26 cellular contexts compared by ENCODE assay signal in genomic region chr22:19980766-19981165, GRCh38.
"Had no signal": no experiment of that assay in that cellular context is flagged by ENCODE, and none has a peak within 500 bp of the region (broad histone marks: within the 10 kb centered on the region; RNA-seq: fewer than 3 reads in every experiment).

No MANE protein-coding gene starts in this region.

- H3K4me3 Mint-ChIP-seq: activated CD8-positive, alpha-beta T cell treated with anti-CD3 and anti-CD28 coated beads for 36 hours; activated naive CD8-positive, alpha-beta T cell treated with anti-CD3 and anti-CD28 coated beads, Interleukin-2, amount 10 ng/mL, durations not matched to agents 7 days and 5 days; T-helper 1 cell treated with Interleukin-12 subunit alpha and Interleukin-12 subunit beta and Interleukin-4 antibody, amounts not matched to agents 30 μg/mL and 1 μg/mL, for 36 hours had no signal

- H3K9ac ChIP-seq: KMS-11 had no signal

- H3K36me3 Mint-ChIP-seq: activated naive CD8-positive, alpha-beta T cell treated with anti-CD3 and anti-CD28 coated beads, Interleukin-2, amount 10 ng/mL, durations not matched to agents 7 days and 5 days had no signal

- H3K4me1 Mint-ChIP-seq: activated naive CD8-positive, alpha-beta T cell treated with anti-CD3 and anti-CD28 coated beads, Interleukin-2, amount 10 ng/mL, durations not matched to agents 7 days and 5 days had no signal

- H3K9me3 ChIP-seq: adrenal gland, Peyer's patch had no signal

- H3K27me3 Mint-ChIP-seq: activated CD8-positive, alpha-beta T cell treated with anti-CD3 and anti-CD28 coated beads for 36 hours; activated naive CD8-positive, alpha-beta T cell treated with anti-CD3 and anti-CD28 coated beads, Interleukin-2, amount 10 ng/mL, durations not matched to agents 7 days and 5 days had no signal

- H3K27ac Mint-ChIP-seq: activated CD8-positive, alpha-beta T cell treated with anti-CD3 and anti-CD28 coated beads for 36 hours; activated naive CD8-positive, alpha-beta T cell treated with anti-CD3 and anti-CD28 coated beads, Interleukin-2, amount 10 ng/mL, durations not matched to agents 7 days and 5 days; T-helper 1 cell treated with Interleukin-12 subunit alpha and Interleukin-12 subunit beta and Interleukin-4 antibody, amounts not matched to agents 30 μg/mL and 1 μg/mL, for 36 hours had no signal

- H3K4me2 ChIP-seq: KMS-11 had no signal

- H3K27ac ChIP-seq: adrenal gland, KMS-11, Peyer's patch, RWPE1 had no signal

- H3K9me3 Mint-ChIP-seq: activated CD8-positive, alpha-beta T cell treated with anti-CD3 and anti-CD28 coated beads for 36 hours; activated naive CD8-positive, alpha-beta T cell treated with anti-CD3 and anti-CD28 coated beads, Interleukin-2, amount 10 ng/mL, durations not matched to agents 7 days and 5 days; T-helper 1 cell treated with Interleukin-12 subunit alpha and Interleukin-12 subunit beta and Interleukin-4 antibody, amounts not matched to agents 30 μg/mL and 1 μg/mL, for 36 hours had no signal

- H3K27me3 ChIP-seq: adrenal gland, Peyer's patch had no signal

- H3K4me3 ChIP-seq: adrenal gland, Peyer's patch had no signal

- H3K36me3 ChIP-seq: Peyer's patch had no signal

- ATAC-seq: activated CD4-positive, CD25-positive, alpha-beta regulatory T cell treated with anti-CD3 and anti-CD28 coated beads, Interleukin-2, amount 50 U/mL, for 24 hours; activated CD8-positive, alpha-beta T cell treated with anti-CD3 and anti-CD28 coated beads for 36 hours had no signal

- DNase-seq: activated CD4-positive, alpha-beta T cell treated with anti-CD3 and anti-CD28 coated beads for 4 hours; activated CD8-positive, alpha-beta memory T cell treated with anti-CD3 and anti-CD28 coated beads, Interleukin-2, amount 50 U/mL, for 48 hours; activated CD8-positive, alpha-beta T cell treated with anti-CD3 and anti-CD28 coated beads for 36 hours; activated naive CD4-positive, alpha-beta T cell treated with anti-CD3 and anti-CD28 coated beads, Interleukin-2, amount 50 U/mL, for 16 hours; activated naive CD8-positive, alpha-beta T cell treated with anti-CD3 and anti-CD28 coated beads, Interleukin-2, amount 10 ng/mL, durations not matched to agents 7 days and 5 days; activated T-cell treated with anti-CD3 and anti-CD28 coated beads, Interleukin-2, amount 50 U/mL, for 1 hour; adrenal gland; IMR-90; MV-4-11; NCI-H1092 treated with DMSO at 0.1 percent for 48 hours; NCI-H1417 treated with DMSO at 0.1 percent for 48 hours; NCI-H1694; NCI-H2029; NCI-H2107; NCI-H2171 treated with DMSO at 0.1 percent for 48 hours; NCI-H345; NCI-H510A; NCI-H526 treated with DMSO at 0.1 percent for 48 hours; NCI-H82; NK-92 treated with Interleukin-12 subunit alpha and Interleukin-12 subunit beta, amount 100 ng/mL, for 24 hours; Peyer's patch; SHP77 treated with DMSO at 0.1 percent for 48 hours had no signal
